ENCODE assay signal across 1 cellular context in the genomic region with DNA sequence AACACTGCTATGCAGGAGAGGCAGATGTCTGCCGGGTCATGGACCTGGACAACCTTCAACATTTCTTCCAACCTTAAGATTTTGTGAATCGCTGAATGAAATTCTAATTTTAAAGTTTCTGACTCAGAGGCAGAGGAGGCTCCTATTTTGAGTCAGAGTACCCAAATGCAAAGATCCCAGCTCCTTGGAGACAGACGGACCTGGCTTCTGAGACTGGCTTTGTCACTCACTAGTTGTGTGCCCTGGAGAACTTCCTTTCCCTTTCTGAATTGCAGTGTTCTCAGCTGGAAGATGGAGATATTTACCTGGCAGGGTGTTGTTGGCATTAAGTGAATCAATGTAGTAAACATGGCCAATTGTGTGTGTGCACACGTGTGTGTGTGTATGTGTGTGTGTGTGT.
TF ChIP-seq lines count a peak whose summit lies in the region.

No MANE protein-coding gene starts in this region.

TF ChIP-seq in WTC11, 78 proteins besides CTCF, POLR2A, EP300 and RAD21 (continued from another document):
- TF ChIP-seq CBFB (CRISPR knock-in tag; IDR thresholded peaks at IDR 0.05; ENCODE audit: low read depth) (no peak), ZNF232 (CRISPR knock-in tag; IDR thresholded peaks at IDR 0.05) (no peak), ZNF416 (CRISPR knock-in tag; IDR thresholded peaks at IDR 0.05) (no peak), GRHL2 (CRISPR knock-in tag; IDR thresholded peaks at IDR 0.05; ENCODE audit: insufficient replicate concordance, severe bottlenecking) (no peak), FOXK1 (CRISPR knock-in tag; IDR thresholded peaks at IDR 0.05) (no peak), MXD4 (CRISPR knock-in tag; IDR thresholded peaks at IDR 0.05; ENCODE audit: borderline replicate concordance) (no peak), OVOL2 (CRISPR knock-in tag; IDR thresholded peaks at IDR 0.05; ENCODE audit: borderline replicate concordance) (no peak), TP53 (CRISPR knock-in tag; IDR thresholded peaks at IDR 0.05) (no peak), ZNF396 (CRISPR knock-in tag; IDR thresholded peaks at IDR 0.05; ENCODE audit: borderline replicate concordance) (no peak), HMGA2 (CRISPR knock-in tag; IDR thresholded peaks at IDR 0.05) (no peak)
- TF ChIP-seq, protein P1, sequence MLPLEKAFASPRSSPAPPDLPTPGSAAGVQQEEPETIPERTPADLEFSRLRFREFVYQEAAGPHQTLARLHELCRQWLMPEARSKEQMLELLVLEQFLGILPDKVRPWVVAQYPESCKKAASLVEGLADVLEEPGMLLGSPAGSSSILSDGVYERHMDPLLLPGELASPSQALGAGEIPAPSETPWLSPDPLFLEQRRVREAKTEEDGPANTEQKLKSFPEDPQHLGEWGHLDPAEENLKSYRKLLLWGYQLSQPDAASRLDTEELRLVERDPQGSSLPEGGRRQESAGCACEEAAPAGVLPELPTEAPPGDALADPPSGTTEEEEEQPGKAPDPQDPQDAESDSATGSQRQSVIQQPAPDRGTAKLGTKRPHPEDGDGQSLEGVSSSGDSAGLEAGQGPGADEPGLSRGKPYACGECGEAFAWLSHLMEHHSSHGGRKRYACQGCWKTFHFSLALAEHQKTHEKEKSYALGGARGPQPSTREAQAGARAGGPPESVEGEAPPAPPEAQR (CRISPR knock-in tag; IDR thresholded peaks at IDR 0.05), result no peak
- TF ChIP-seq, protein P2, sequence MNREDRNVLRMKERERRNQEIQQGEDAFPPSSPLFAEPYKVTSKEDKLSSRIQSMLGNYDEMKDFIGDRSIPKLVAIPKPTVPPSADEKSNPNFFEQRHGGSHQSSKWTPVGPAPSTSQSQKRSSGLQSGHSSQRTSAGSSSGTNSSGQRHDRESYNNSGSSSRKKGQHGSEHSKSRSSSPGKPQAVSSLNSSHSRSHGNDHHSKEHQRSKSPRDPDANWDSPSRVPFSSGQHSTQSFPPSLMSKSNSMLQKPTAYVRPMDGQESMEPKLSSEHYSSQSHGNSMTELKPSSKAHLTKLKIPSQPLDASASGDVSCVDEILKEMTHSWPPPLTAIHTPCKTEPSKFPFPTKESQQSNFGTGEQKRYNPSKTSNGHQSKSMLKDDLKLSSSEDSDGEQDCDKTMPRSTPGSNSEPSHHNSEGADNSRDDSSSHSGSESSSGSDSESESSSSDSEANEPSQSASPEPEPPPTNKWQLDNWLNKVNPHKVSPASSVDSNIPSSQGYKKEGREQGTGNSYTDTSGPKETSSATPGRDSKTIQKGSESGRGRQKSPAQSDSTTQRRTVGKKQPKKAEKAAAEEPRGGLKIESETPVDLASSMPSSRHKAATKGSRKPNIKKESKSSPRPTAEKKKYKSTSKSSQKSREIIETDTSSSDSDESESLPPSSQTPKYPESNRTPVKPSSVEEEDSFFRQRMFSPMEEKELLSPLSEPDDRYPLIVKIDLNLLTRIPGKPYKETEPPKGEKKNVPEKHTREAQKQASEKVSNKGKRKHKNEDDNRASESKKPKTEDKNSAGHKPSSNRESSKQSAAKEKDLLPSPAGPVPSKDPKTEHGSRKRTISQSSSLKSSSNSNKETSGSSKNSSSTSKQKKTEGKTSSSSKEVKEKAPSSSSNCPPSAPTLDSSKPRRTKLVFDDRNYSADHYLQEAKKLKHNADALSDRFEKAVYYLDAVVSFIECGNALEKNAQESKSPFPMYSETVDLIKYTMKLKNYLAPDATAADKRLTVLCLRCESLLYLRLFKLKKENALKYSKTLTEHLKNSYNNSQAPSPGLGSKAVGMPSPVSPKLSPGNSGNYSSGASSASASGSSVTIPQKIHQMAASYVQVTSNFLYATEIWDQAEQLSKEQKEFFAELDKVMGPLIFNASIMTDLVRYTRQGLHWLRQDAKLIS (CRISPR knock-in tag; IDR thresholded peaks at IDR 0.05; ENCODE audit: borderline replicate concordance), result no peak
- TF ChIP-seq, protein P3, sequence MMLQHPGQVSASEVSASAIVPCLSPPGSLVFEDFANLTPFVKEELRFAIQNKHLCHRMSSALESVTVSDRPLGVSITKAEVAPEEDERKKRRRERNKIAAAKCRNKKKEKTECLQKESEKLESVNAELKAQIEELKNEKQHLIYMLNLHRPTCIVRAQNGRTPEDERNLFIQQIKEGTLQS (CRISPR knock-in tag; conservative IDR thresholded peaks at IDR 0.05), result no peak
- TF ChIP-seq, protein P4, sequence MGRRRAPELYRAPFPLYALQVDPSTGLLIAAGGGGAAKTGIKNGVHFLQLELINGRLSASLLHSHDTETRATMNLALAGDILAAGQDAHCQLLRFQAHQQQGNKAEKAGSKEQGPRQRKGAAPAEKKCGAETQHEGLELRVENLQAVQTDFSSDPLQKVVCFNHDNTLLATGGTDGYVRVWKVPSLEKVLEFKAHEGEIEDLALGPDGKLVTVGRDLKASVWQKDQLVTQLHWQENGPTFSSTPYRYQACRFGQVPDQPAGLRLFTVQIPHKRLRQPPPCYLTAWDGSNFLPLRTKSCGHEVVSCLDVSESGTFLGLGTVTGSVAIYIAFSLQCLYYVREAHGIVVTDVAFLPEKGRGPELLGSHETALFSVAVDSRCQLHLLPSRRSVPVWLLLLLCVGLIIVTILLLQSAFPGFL (CRISPR knock-in tag; IDR thresholded peaks at IDR 0.05; ENCODE audit: borderline replicate concordance), result no peak
- TF ChIP-seq, protein P5, sequence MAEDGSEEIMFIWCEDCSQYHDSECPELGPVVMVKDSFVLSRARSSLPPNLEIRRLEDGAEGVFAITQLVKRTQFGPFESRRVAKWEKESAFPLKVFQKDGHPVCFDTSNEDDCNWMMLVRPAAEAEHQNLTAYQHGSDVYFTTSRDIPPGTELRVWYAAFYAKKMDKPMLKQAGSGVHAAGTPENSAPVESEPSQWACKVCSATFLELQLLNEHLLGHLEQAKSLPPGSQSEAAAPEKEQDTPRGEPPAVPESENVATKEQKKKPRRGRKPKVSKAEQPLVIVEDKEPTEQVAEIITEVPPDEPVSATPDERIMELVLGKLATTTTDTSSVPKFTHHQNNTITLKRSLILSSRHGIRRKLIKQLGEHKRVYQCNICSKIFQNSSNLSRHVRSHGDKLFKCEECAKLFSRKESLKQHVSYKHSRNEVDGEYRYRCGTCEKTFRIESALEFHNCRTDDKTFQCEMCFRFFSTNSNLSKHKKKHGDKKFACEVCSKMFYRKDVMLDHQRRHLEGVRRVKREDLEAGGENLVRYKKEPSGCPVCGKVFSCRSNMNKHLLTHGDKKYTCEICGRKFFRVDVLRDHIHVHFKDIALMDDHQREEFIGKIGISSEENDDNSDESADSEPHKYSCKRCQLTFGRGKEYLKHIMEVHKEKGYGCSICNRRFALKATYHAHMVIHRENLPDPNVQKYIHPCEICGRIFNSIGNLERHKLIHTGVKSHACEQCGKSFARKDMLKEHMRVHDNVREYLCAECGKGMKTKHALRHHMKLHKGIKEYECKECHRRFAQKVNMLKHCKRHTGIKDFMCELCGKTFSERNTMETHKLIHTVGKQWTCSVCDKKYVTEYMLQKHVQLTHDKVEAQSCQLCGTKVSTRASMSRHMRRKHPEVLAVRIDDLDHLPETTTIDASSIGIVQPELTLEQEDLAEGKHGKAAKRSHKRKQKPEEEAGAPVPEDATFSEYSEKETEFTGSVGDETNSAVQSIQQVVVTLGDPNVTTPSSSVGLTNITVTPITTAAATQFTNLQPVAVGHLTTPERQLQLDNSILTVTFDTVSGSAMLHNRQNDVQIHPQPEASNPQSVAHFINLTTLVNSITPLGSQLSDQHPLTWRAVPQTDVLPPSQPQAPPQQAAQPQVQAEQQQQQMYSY (CRISPR knock-in tag; IDR thresholded peaks at IDR 0.05), result no peak
- TF ChIP-seq, protein P6, sequence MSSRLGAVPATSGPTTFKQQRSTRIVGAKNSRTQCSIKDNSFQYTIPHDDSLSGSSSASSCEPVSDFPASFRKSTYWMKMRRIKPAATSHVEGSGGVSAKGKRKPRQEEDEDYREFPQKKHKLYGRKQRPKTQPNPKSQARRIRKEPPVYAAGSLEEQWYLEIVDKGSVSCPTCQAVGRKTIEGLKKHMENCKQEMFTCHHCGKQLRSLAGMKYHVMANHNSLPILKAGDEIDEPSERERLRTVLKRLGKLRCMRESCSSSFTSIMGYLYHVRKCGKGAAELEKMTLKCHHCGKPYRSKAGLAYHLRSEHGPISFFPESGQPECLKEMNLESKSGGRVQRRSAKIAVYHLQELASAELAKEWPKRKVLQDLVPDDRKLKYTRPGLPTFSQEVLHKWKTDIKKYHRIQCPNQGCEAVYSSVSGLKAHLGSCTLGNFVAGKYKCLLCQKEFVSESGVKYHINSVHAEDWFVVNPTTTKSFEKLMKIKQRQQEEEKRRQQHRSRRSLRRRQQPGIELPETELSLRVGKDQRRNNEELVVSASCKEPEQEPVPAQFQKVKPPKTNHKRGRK (CRISPR knock-in tag; IDR thresholded peaks at IDR 0.05; ENCODE audit: borderline replicate concordance), result no peak
